In the genomic region with DNA sequence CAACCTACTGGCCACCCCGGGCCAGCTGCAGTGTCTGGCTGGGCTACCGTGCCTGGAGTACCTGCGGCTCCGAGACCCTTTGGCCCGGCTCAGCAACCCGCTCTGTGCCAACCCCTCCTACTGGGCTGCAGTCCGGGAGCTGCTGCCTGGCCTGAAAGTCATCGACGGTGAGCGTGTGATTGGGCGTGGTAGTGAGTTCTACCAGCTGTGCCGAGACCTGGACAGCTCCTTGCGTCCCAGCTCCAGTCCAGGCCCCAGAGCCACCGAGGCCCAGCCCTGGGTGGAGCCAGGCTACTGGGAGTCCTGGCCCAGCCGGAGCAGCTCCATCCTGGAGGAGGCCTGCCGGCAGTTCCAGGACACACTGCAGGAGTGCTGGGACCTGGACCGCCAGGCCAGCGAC, we compare ENCODE assay signal across 16 cellular contexts. TPM values are rescaled to one million over a fixed set of nuclear protein-coding genes. Genes with fewer than 3 reads are reported as not detected.
DNase-seq lines count a peak whose midpoint lies in the region; ATAC-seq and TF ChIP-seq lines count a peak whose summit lies in the region.
"Had no signal": no experiment of that assay in that cellular context is flagged by ENCODE, and none has a peak within 500 bp of the region (broad histone marks: within the 10 kb centered on the region; RNA-seq: fewer than 3 reads in every experiment).

No MANE protein-coding gene starts in this region.

- TF ChIP-seq CTCF in WTC11 (IDR thresholded peaks at IDR 0.05): no peak
- no peak for TF ChIP-seq CTCF in gastroesophageal sphincter (IDR thresholded peaks at IDR 0.05)
- no peak for TF ChIP-seq CTCF in stomach (IDR thresholded peaks at IDR 0.05)

- peaks cover 8% of the 10 kb centered on the region for H3K27me3 Mint-ChIP-seq in WTC11 (ENCODE audit: low read depth)
- H3K27me3 Mint-ChIP-seq in activated CD4-positive, alpha-beta T cell treated with anti-CD3 and anti-CD28 coated beads, Interleukin-2, amount 10 ng/mL, durations not matched to agents 7 days and 5 days: peaks cover 11% of the 10 kb centered on the region

- peaks cover 22% of the 10 kb centered on the region for H3K36me3 Mint-ChIP-seq in WTC11
- H3K36me3 Mint-ChIP-seq in activated CD4-positive, alpha-beta T cell treated with anti-CD3 and anti-CD28 coated beads, Interleukin-2, amount 10 ng/mL, durations not matched to agents 7 days and 5 days (ENCODE audit: low read depth): no peaks in the 10 kb centered on the region

- H3K27me3 ChIP-seq in gastroesophageal sphincter (no peaks in the 10 kb centered on the region), stomach (peaks cover 0 to 20% (median 13%) of the 10 kb centered on the region in 3 donors)

- ATAC-seq in WTC11 (no peak), gastroesophageal sphincter (no peak)

- H3K4me1 Mint-ChIP-seq in WTC11: peaks cover 75% of the 10 kb centered on the region
- no peaks in the 10 kb centered on the region for H3K4me1 Mint-ChIP-seq in activated CD4-positive, alpha-beta T cell treated with anti-CD3 and anti-CD28 coated beads, Interleukin-2, amount 10 ng/mL, durations not matched to agents 7 days and 5 days

- peak overlapping the region; percentile 97; the same call in 1 of the 2 replicates for H3K27ac Mint-ChIP-seq in WTC11
- no peak overlapping the region for H3K27ac Mint-ChIP-seq in activated CD4-positive, alpha-beta T cell treated with anti-CD3 and anti-CD28 coated beads, Interleukin-2, amount 10 ng/mL, durations not matched to agents 7 days and 5 days
- H3K27ac Mint-ChIP-seq: CD4-positive, alpha-beta T cell had no signal

- peaks cover 0 to 84% (median 51%) of the 10 kb centered on the region in 3 donors for H3K4me1 ChIP-seq in gastroesophageal sphincter
- peaks cover 36 to 82% (median 70%) of the 10 kb centered on the region in 4 donors for H3K4me1 ChIP-seq in stomach

- no peak for TF ChIP-seq EP300 in gastroesophageal sphincter (IDR thresholded peaks at IDR 0.05)
- no peak for TF ChIP-seq EP300 in stomach (IDR thresholded peaks at IDR 0.05)

- peaks cover 0 to 22% of the 10 kb centered on the region in 2 donors for H3K36me3 ChIP-seq in gastroesophageal sphincter
- H3K36me3 ChIP-seq in stomach: peaks cover 0 to 29% (median 17%) of the 10 kb centered on the region in 4 donors

- no peak overlapping the region for H3K4me3 Mint-ChIP-seq in WTC11
- H3K4me3 Mint-ChIP-seq in activated CD4-positive, alpha-beta T cell treated with anti-CD3 and anti-CD28 coated beads, Interleukin-2, amount 10 ng/mL, durations not matched to agents 7 days and 5 days: no peak overlapping the region
- H3K4me3 Mint-ChIP-seq: CD4-positive, alpha-beta T cell had no signal

- no peaks in the 10 kb centered on the region for H3K9me3 ChIP-seq in gastroesophageal sphincter
- H3K9me3 ChIP-seq in stomach: no peaks in the 10 kb centered on the region

- intact Hi-C loops in stomach (cut with DNase I; ENCODE audit: low total_unique reads): no loop called here

- DNase-seq in WTC11 (ENCODE audit: low spot score) (no peak), mesenteric fat pad (ENCODE audit: low spot score) (peak; percentile 82), stomach (no peak), SIG-M5 treated with dmso at 0.1 percent for 504 hours (lab: John Stamatoyannopoulos, UW; ENCODE audit: unreplicated experiment) (no peak), NCI-H2107 treated with DMSO at 0.1 percent for 48 hours (lab: John Stamatoyannopoulos, UW; ENCODE audit: unreplicated experiment) (no peak), NCI-H2196 (lab: John Stamatoyannopoulos, UW; ENCODE audit: unreplicated experiment) (no peak)
- no peak for DNase-seq in activated CD4-positive, alpha-beta T cell treated with anti-CD3 and anti-CD28 coated beads, Interleukin-2, amount 10 ng/mL, durations not matched to agents 7 days and 5 days
- DNase-seq: CD4-positive, alpha-beta T cell; GOT3; KG1; MV-4-11; SIG-M5 had no signal

- TF ChIP-seq POLR2A in gastroesophageal sphincter (IDR thresholded peaks at IDR 0.05) (no peak), stomach (IDR thresholded peaks at IDR 0.05) (no peak)

- CTCF ChIA-PET in WTC11 (lab: Charles Lee): interaction anchor here (1.7 kb wide), 1 partner anchor 41 kb away, joined by 4 read pairs; no protein-coding TSS in a partner anchor
- CTCF ChIA-PET in activated CD4-positive, alpha-beta T cell treated with anti-CD3 and anti-CD28 coated beads, Interleukin-2, amount 10 ng/mL, durations not matched to agents 7 days and 5 days (lab: Charles Lee): interaction anchor here (0.6 to 0.8 kb wide), 3 partner anchors 55 to 343 kb away, joined by 3 to 6 read pairs (median 3); no protein-coding TSS in a partner anchor

- POLR2A ChIA-PET in WTC11 (lab: Charles Lee): interaction anchor here (0.9 to 1.8 kb wide), 4 partner anchors 8 to 67 kb away, joined by 3 to 7 read pairs (median 5); no protein-coding TSS in a partner anchor
- POLR2A ChIA-PET in activated CD4-positive, alpha-beta T cell treated with anti-CD3 and anti-CD28 coated beads, Interleukin-2, amount 10 ng/mL, durations not matched to agents 7 days and 5 days (lab: Charles Lee): no interaction called here

- WGBS in gastroesophageal sphincter (ENCODE audit: low coverage in 1 of 2), 2 donors: 100% methylated on average over 1 of the region's 18 CpGs; no CpG with 5 or more reads in 1 of the 2 donors
- 85 to 92% (median 90%) methylated on average over 3 to 18 of the region's 18 CpGs for WGBS in stomach, 5 donors

- H3K9me3 Mint-ChIP-seq in WTC11: no peaks in the 10 kb centered on the region
- H3K9me3 Mint-ChIP-seq in activated CD4-positive, alpha-beta T cell treated with anti-CD3 and anti-CD28 coated beads, Interleukin-2, amount 10 ng/mL, durations not matched to agents 7 days and 5 days: no peaks in the 10 kb centered on the region
- H3K9me3 Mint-ChIP-seq: CD4-positive, alpha-beta T cell had no signal

- H3K27ac ChIP-seq in gastroesophageal sphincter (peak overlapping the region in 3 of 4 donors; percentile 82 to 90 (median 86)), stomach (peak overlapping the region in 3 of 5 donors; percentile 29 to 61 (median 58))
- H3K27ac ChIP-seq: PC-9, RWPE1 had no signal

- H3K4me3 ChIP-seq in gastroesophageal sphincter (no peak overlapping the region), stomach (no peak overlapping the region)
- H3K4me3 ChIP-seq: PC-9 had no signal

TF ChIP-seq in WTC11, 78 proteins besides CTCF, POLR2A, EP300 and RAD21 (continues in another document):
- no peak for TF ChIP-seq OVOL2 (CRISPR knock-in tag; IDR thresholded peaks at IDR 0.05; ENCODE audit: borderline replicate concordance)
- TF ChIP-seq, protein P1, sequence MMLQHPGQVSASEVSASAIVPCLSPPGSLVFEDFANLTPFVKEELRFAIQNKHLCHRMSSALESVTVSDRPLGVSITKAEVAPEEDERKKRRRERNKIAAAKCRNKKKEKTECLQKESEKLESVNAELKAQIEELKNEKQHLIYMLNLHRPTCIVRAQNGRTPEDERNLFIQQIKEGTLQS (CRISPR knock-in tag; conservative IDR thresholded peaks at IDR 0.05): no peak

RNA-seq across cellular contexts. Expression of a gene that starts 4.2 kb away (rescaled TPM):
- total RNA-seq in WTC11 (2021) (193 to 230 TPM (median 197 TPM) in 3 replicates), gastroesophageal sphincter (100 to 1,000 TPM; 152 to 341 (median 157) TPM), mesenteric fat pad (210 TPM), stomach (100 to 1,000 TPM in 1 of 5 donors, 10 to 100 TPM in 4; 33.5 to 244 (median 70.9) TPM)
- 100 to 1,000 TPM; 161 to 232 (median 197) TPM for polyA plus RNA-seq in stomach
- not detected for total RNA-seq in activated CD4-positive, alpha-beta T cell treated with anti-CD3 and anti-CD28 coated beads, Interleukin-2, amount 10 ng/mL, durations not matched to agents 7 days and 5 days
- total RNA-seq: CD4-positive, alpha-beta T cell; PC-9 had no signal

RNA-seq across cellular contexts. Expression of a gene that starts 13.8 kb away (rescaled TPM):
- total RNA-seq in WTC11 (2021) (0.96 to 1.5 TPM (median 1.4 TPM) in 3 replicates), gastroesophageal sphincter (1 to 10 TPM; 6.4 to 10.0 (median 8.1) TPM), mesenteric fat pad (2.6 TPM), stomach (10 to 100 TPM in 3 of 5 donors, 1 to 10 TPM in 2; 2.3 to 68.7 (median 16.2) TPM)
- 10 to 100 TPM in 1 of 3 donors, 1 to 10 TPM in 2; 3.1 to 10.1 (median 7.0) TPM for polyA plus RNA-seq in stomach
- total RNA-seq in activated CD4-positive, alpha-beta T cell treated with anti-CD3 and anti-CD28 coated beads, Interleukin-2, amount 10 ng/mL, durations not matched to agents 7 days and 5 days: 1 to 10 TPM; 5.0 to 6.1 TPM

RNA-seq across cellular contexts. Expression of a gene that starts 14.0 kb away (rescaled TPM):
- total RNA-seq in WTC11 (2021): 27.7 to 33.3 TPM (median 32.7 TPM) in 3 replicates
- 10 to 100 TPM in 2 of 4 donors, 1 to 10 TPM in 2; 7.1 to 25.1 (median 14.0) TPM for total RNA-seq in gastroesophageal sphincter
- 3.9 TPM for total RNA-seq in mesenteric fat pad
- 10 to 100 TPM in 3 of 5 donors, not detected in 2; 11.6 to 15.9 (median 14.2) TPM for total RNA-seq in stomach
- polyA plus RNA-seq in stomach: 1 to 10 TPM; 5.6 to 7.6 (median 7.4) TPM
- 10 to 100 TPM; 12.8 to 14.9 TPM for total RNA-seq in activated CD4-positive, alpha-beta T cell treated with anti-CD3 and anti-CD28 coated beads, Interleukin-2, amount 10 ng/mL, durations not matched to agents 7 days and 5 days
- total RNA-seq: A172 had no signal

RNA-seq across cellular contexts. Expression of a gene that starts 31.4 kb away (rescaled TPM):
- total RNA-seq in WTC11 (2021) (105 to 130 TPM (median 112 TPM) in 3 replicates), gastroesophageal sphincter (100 to 1,000 TPM in 2 of 4 donors, 10 to 100 TPM in 2; 72.7 to 132 (median 102) TPM), mesenteric fat pad (82.1 TPM), stomach (100 to 1,000 TPM in 3 of 5 donors, 10 to 100 TPM in 2; 44.2 to 298 (median 104) TPM)
- 10 to 100 TPM; 35.9 to 41.5 (median 36.4) TPM for polyA plus RNA-seq in stomach
- 10 to 100 TPM; 45.1 to 54.6 TPM for total RNA-seq in activated CD4-positive, alpha-beta T cell treated with anti-CD3 and anti-CD28 coated beads, Interleukin-2, amount 10 ng/mL, durations not matched to agents 7 days and 5 days

RNA-seq across cellular contexts. Expression of a gene that starts 42.0 kb away (rescaled TPM):
- total RNA-seq in WTC11 (2021): 24.1 to 26.6 TPM (median 25.4 TPM) in 3 replicates
- 10 to 100 TPM in 2 of 4 donors, 1 to 10 TPM in 2; 5.3 to 12.5 (median 10.5) TPM for total RNA-seq in gastroesophageal sphincter
- 1.6 TPM for total RNA-seq in mesenteric fat pad
- total RNA-seq in stomach: 10 to 100 TPM in 2 of 5 donors, 1 to 10 TPM in 1, not detected in 2; 2.0 to 17.0 (median 14.8) TPM
- polyA plus RNA-seq in stomach: 1 to 10 TPM; 1.8 to 2.6 (median 2.4) TPM
- total RNA-seq in activated CD4-positive, alpha-beta T cell treated with anti-CD3 and anti-CD28 coated beads, Interleukin-2, amount 10 ng/mL, durations not matched to agents 7 days and 5 days: 1 to 10 TPM; 4.2 to 4.4 TPM

Comparison
In these comparisons a context has a peak if more than half of its experiments do, and no peak if none do; other contexts are left out.
1. RNA of a gene that starts 4.2 kb away (total RNA-seq): 193 to 230 TPM in WTC11, 210 TPM in mesenteric fat pad (single experiment), 152 to 341 TPM in gastroesophageal sphincter and 33.5 to 244 TPM in stomach; not detected in activated CD4-positive, alpha-beta T cell treated with anti-CD3 and anti-CD28 coated beads, Interleukin-2, amount 10 ng/mL, durations not matched to agents 7 days and 5 days; every median in the first group is over 10 times any median in the second.